Comparison of ENCODE assay signal across 17 cellular contexts in genomic region chr2:218224206-218224605, GRCh38. TPM values are rescaled to one million over a fixed set of nuclear protein-coding genes. Genes with fewer than 3 reads are reported as not detected.
DNase-seq lines count a peak whose midpoint lies in the region; ATAC-seq and TF ChIP-seq lines count a peak whose summit lies in the region.
"Had no signal": no experiment of that assay in that cellular context is flagged by ENCODE, and none has a peak within 500 bp of the region (broad histone marks: within the 10 kb centered on the region; RNA-seq: fewer than 3 reads in every experiment).

No MANE protein-coding gene starts in this region.

- ATAC-seq in GM23338, result no peak
- no peak for ATAC-seq in HG03342 (IDR thresholded peaks at IDR 0.05; ENCODE audit: unreplicated experiment)
- ATAC-seq: body of pancreas, right lobe of liver had no signal

- no peaks in the 10 kb centered on the region for H3K9me2 ChIP-seq in GM23338 (ENCODE audit: insufficient read depth)

- H3K27ac Mint-ChIP-seq in CD14-positive monocyte (peak overlapping the region in 4 of 7 donors; percentile 7 to 72 (median 21)), GM23338 (peak overlapping the region; percentile 62), mesothelial cell of epicardium (peak overlapping the region; percentile 61)
- peak overlapping the region; percentile 89 for H3K27ac Mint-ChIP-seq in activated naive CD8-positive, alpha-beta T cell

- no peaks in the 10 kb centered on the region; the same call in 1 of the 2 replicates for H3F3A ChIP-seq in GM23338 (replicated peaks; ENCODE audit: low read depth)

- no peak overlapping the region for H3K27ac ChIP-seq in GM23338 (ENCODE audit: low read depth)
- H3K27ac ChIP-seq: body of pancreas, right lobe of liver had no signal

- H3K4me1 Mint-ChIP-seq in CD14-positive monocyte, result peaks cover 93% of the 10 kb centered on the region
- peaks cover 10% of the 10 kb centered on the region for H3K4me1 Mint-ChIP-seq in GM23338
- peaks cover 95% of the 10 kb centered on the region for H3K4me1 Mint-ChIP-seq in activated naive CD8-positive, alpha-beta T cell (ENCODE audit: low read depth)
- H3K4me1 Mint-ChIP-seq in mesothelial cell of epicardium, result peaks cover 51% of the 10 kb centered on the region

- H3K27me3 Mint-ChIP-seq in CD14-positive monocyte (ENCODE audit: low read depth in 3 of 3), result no peaks in the 10 kb centered on the region
- no peaks in the 10 kb centered on the region for H3K27me3 Mint-ChIP-seq in GM23338 (ENCODE audit: insufficient read depth, low read depth, poor library complexity)
- H3K27me3 Mint-ChIP-seq in activated naive CD8-positive, alpha-beta T cell, result no peaks in the 10 kb centered on the region
- H3K27me3 Mint-ChIP-seq in mesothelial cell of epicardium (ENCODE audit: low read depth), result no peaks in the 10 kb centered on the region

- peaks cover 84% of the 10 kb centered on the region for H4K20me1 ChIP-seq in GM23338 (replicated peaks; ENCODE audit: insufficient read depth)

- H3K9me3 Mint-ChIP-seq in CD14-positive monocyte, result no peaks in the 10 kb centered on the region
- H3K9me3 Mint-ChIP-seq in GM23338, result no peaks in the 10 kb centered on the region
- H3K9me3 Mint-ChIP-seq in activated naive CD8-positive, alpha-beta T cell (ENCODE audit: low read depth), result no peaks in the 10 kb centered on the region
- no peaks in the 10 kb centered on the region for H3K9me3 Mint-ChIP-seq in mesothelial cell of epicardium

- no peak for DNase-seq in CD14-positive monocyte (ENCODE audit: low spot score)
- no peak for DNase-seq in GM23338 (ENCODE audit: low spot score)
- no peak for DNase-seq in mesothelial cell of epicardium (ENCODE audit: low spot score in 2 of 2, unreplicated experiment in 2 of 2)
- DNase-seq in NCI-H1105 (lab: John Stamatoyannopoulos, UW), result no peak
- no peak for DNase-seq in hypothalamus (lab: John Stamatoyannopoulos, UW)
- no peak for DNase-seq in SW480 (ENCODE audit: low spot score)
- DNase-seq: BE2C; body of pancreas; effector CD4-positive, alpha-beta T cell; foreskin melanocyte; islet precursor cell; NCI-H1092; right lobe of liver; T-helper 9 cell had no signal

- peaks cover 16% of the 10 kb centered on the region for H3K4me1 ChIP-seq in GM23338 (ENCODE audit: insufficient read depth)

- no peak overlapping the region for H3K4me3 ChIP-seq in GM23338
- H3K4me3 ChIP-seq: body of pancreas, right lobe of liver had no signal

- no peaks in the 10 kb centered on the region for H3K27me3 ChIP-seq in GM23338 (ENCODE audit: insufficient read depth)
- H3K27me3 ChIP-seq: BE2C, body of pancreas, right lobe of liver had no signal

- H3K36me3 Mint-ChIP-seq in CD14-positive monocyte (peaks cover 76 to 82% of the 10 kb centered on the region in 2 donors), GM23338 (ENCODE audit: low read depth) (peaks cover 63% of the 10 kb centered on the region), mesothelial cell of epicardium (peaks cover 10% of the 10 kb centered on the region)
- H3K36me3 Mint-ChIP-seq in activated naive CD8-positive, alpha-beta T cell, result peaks cover 23% of the 10 kb centered on the region

- H3K36me3 ChIP-seq in GM23338 (ENCODE audit: insufficient read depth), result peaks cover 33% of the 10 kb centered on the region

- no peak overlapping the region for H2AFZ ChIP-seq in GM23338

- H3K79me2 ChIP-seq in GM23338 (replicated peaks; ENCODE audit: insufficient read depth), result peaks cover 89% of the 10 kb centered on the region

- no peak for TF ChIP-seq CTCF in CD14-positive monocyte (IDR thresholded peaks at IDR 0.05)
- no peak for TF ChIP-seq CTCF in GM23338 (conservative IDR thresholded peaks at IDR 0.05; ENCODE audit: low read depth in 2 of 2)
- TF ChIP-seq CTCF in mesothelial cell of epicardium (IDR thresholded peaks at IDR 0.05; ENCODE audit: unreplicated experiment), result no peak

- intact Hi-C loops in CD14-positive monocyte (cut with micrococcal nuclease), result loop anchor here in 1 of 2 donors (5.0 kb wide), 1 partner anchor 38 kb away; the partner anchor contains the start of gene GPBAR1

- no peak overlapping the region for H3K4me2 ChIP-seq in GM23338

- no peak overlapping the region for H3K4me3 Mint-ChIP-seq in CD14-positive monocyte
- H3K4me3 Mint-ChIP-seq in GM23338, result no peak overlapping the region
- peak overlapping the region; percentile 72 for H3K4me3 Mint-ChIP-seq in activated naive CD8-positive, alpha-beta T cell
- no peak overlapping the region for H3K4me3 Mint-ChIP-seq in mesothelial cell of epicardium

TF ChIP-seq in GM23338, 12 proteins besides CTCF, POLR2A, EP300 and RAD21 (continues in another document):
- no peak for TF ChIP-seq CREB1 (CRISPR knock-in tag; IDR thresholded peaks at IDR 0.05; ENCODE audit: low read depth)
- TF ChIP-seq EZH2phosphoT487 (IDR thresholded peaks at IDR 0.05; ENCODE audit: unreplicated experiment), result no peak
- no peak for TF ChIP-seq ZNF114 (CRISPR knock-in tag; IDR thresholded peaks at IDR 0.05)
- TF ChIP-seq REST (IDR thresholded peaks at IDR 0.05; ENCODE audit: unreplicated experiment), result no peak

RNA-seq across cellular contexts. Expression of gene ARPC2, which starts 7.2 kb away (rescaled TPM):
- polyA plus RNA-seq in CD14-positive monocyte, result 1,000 to 10,000 TPM; 1,162 to 1,227 TPM
- 195 and 217 TPM in 2 replicates for total RNA-seq in GM23338 (2014; rRNA removed; shearing (Covaris generic))
- 242 and 271 TPM in 2 replicates for polyA plus RNA-seq in GM23338 (2016; fragmentation: Nextera tagmentation; extraction: Ambion mirVana)
- 274 to 279 TPM (median 276 TPM) in 3 replicates for total RNA-seq in mesothelial cell of epicardium

RNA-seq across cellular contexts. Expression of gene GPBAR1, which starts 36.6 kb away (rescaled TPM):
- 100 to 1,000 TPM; 143 to 181 TPM for polyA plus RNA-seq in CD14-positive monocyte
- 1.6 TPM in 1 of 2 replicates, not detected in the other for total RNA-seq in GM23338 (2014; rRNA removed; shearing (Covaris generic))
- 0.37 and 0.44 TPM in 2 replicates for polyA plus RNA-seq in GM23338 (2016; fragmentation: Nextera tagmentation; extraction: Ambion mirVana)
- total RNA-seq in mesothelial cell of epicardium, result 0.55 to 0.93 TPM (median 0.78 TPM) in 3 replicates

RNA-seq across cellular contexts. Expression of gene AAMP, which starts 45.7 kb away (rescaled TPM):
- polyA plus RNA-seq in CD14-positive monocyte (10 to 100 TPM; 90.8 to 98.7 TPM), GM23338 (2016; fragmentation: Nextera tagmentation; extraction: Ambion mirVana) (77.8 and 90.8 TPM in 2 replicates)
- 157 and 203 TPM in 2 replicates for total RNA-seq in GM23338 (2014; rRNA removed; shearing (Covaris generic))
- total RNA-seq in mesothelial cell of epicardium, result 66.6 to 67.2 TPM (median 67.1 TPM) in 3 replicates

RNA-seq across cellular contexts. Expression of gene PNKD, which starts 46.1 kb away (rescaled TPM):
- polyA plus RNA-seq in CD14-positive monocyte (10 to 100 TPM; 79.8 to 92.0 TPM), GM23338 (2016; fragmentation: Nextera tagmentation; extraction: Ambion mirVana) (77.7 and 83.3 TPM in 2 replicates)
- 28.2 and 36.0 TPM in 2 replicates for total RNA-seq in GM23338 (2014; rRNA removed; shearing (Covaris generic))
- total RNA-seq in mesothelial cell of epicardium, result 63.2 to 70.4 TPM (median 69.5 TPM) in 3 replicates

RNA-seq across cellular contexts. Expression of gene CXCR1, which starts 57.4 kb away (rescaled TPM):
- polyA plus RNA-seq in CD14-positive monocyte (1 to 10 TPM in 1 of 2 donors, under 1 TPM in 1; 0.59 to 2.4 TPM), GM23338 (2016; fragmentation: Nextera tagmentation; extraction: Ambion mirVana) (not detected in 2 replicates)
- total RNA-seq in GM23338 (2014; rRNA removed; shearing (Covaris generic)), result not detected in 2 replicates
- not detected in 3 replicates for total RNA-seq in mesothelial cell of epicardium
- total RNA-seq: body of pancreas, RPMI7951 had no signal

Comparison
In these comparisons a context has a peak if more than half of its experiments do, and no peak if none do; other contexts are left out.
1. H3K27ac Mint-ChIP-seq: peak in every context shown above with its lines; median percentile 89 in activated naive CD8-positive, alpha-beta T cell; 62 in GM23338; 61 in mesothelial cell of epicardium; 21 in CD14-positive monocyte.